ENCODE assay signal across 9 cellular contexts in genomic region chr2:239369631-239370161, GRCh38. TPM values are rescaled to one million over a fixed set of nuclear protein-coding genes. Genes with fewer than 3 reads are reported as not detected.
DNase-seq lines count a peak whose midpoint lies in the region; ATAC-seq, FAIRE-seq and TF ChIP-seq lines count a peak whose summit lies in the region.
"Had no signal": no experiment of that assay in that cellular context is flagged by ENCODE, and none has a peak within 500 bp of the region (broad histone marks: within the 10 kb centered on the region; RNA-seq: fewer than 3 reads in every experiment).

No MANE protein-coding gene starts in this region.

- H3K4me1 Mint-ChIP-seq in neural progenitor cell: no peaks in the 10 kb centered on the region

- H3K36me3 Mint-ChIP-seq in neural progenitor cell: peaks cover 17% of the 10 kb centered on the region

- TF ChIP-seq CTCF in GM10266 (IDR thresholded peaks at IDR 0.05; ENCODE audit: control insufficient read depth, insufficient read depth, low read depth, missing control alignments): no peak
- no peak for TF ChIP-seq CTCF in neural progenitor cell (IDR thresholded peaks at IDR 0.05)

- no peaks in the 10 kb centered on the region for H3K27me3 ChIP-seq in neural progenitor cell

- no peak overlapping the region for H3K4me3 Mint-ChIP-seq in neural progenitor cell

- H4K20me1 ChIP-seq in neural progenitor cell (ENCODE audit: low read depth): peaks cover 32% of the 10 kb centered on the region

- H3K4me1 ChIP-seq in neural progenitor cell: no peaks in the 10 kb centered on the region

- H3K27me3 Mint-ChIP-seq in neural progenitor cell (ENCODE audit: insufficient read depth, low read depth): no peaks in the 10 kb centered on the region

- no peak overlapping the region for H3K27ac ChIP-seq in neural progenitor cell
- H3K27ac ChIP-seq: KMS-11 had no signal

- DNase-seq in GM10266 (ENCODE audit: extremely low spot score) (peak; percentile 80), NOMO-1 treated with dmso at 0.1 percent for 144 hours (lab: John Stamatoyannopoulos, UW; ENCODE audit: unreplicated experiment) (peak; percentile 60), neural progenitor cell (ENCODE audit: low spot score) (no peak), DMS53 treated with DMSO at 0.1 percent for 48 hours (lab: John Stamatoyannopoulos, UW; ENCODE audit: unreplicated experiment) (no peak), LoVo (ENCODE audit: low spot score) (no peak), HTR-8/SVneo (ENCODE audit: insufficient read length, low spot score) (no peak)
- peak; percentile 88 for DNase-seq in activated effector memory CD4-positive, alpha-beta T cell treated with anti-CD3 and anti-CD28 coated beads, Interleukin-2, amount 50 U/mL, for 16 hours

- no peaks in the 10 kb centered on the region for H3K9me3 Mint-ChIP-seq in neural progenitor cell

- peak; percentile 84 for ATAC-seq in GM21737 (IDR thresholded peaks at IDR 0.05; ENCODE audit: unreplicated experiment)

- H3K4me2 ChIP-seq in neural progenitor cell: no peak overlapping the region
- H3K4me2 ChIP-seq: KMS-11 had no signal

- no peak overlapping the region for H2AFZ ChIP-seq in neural progenitor cell (replicated peaks)

- no peak overlapping the region for H3K4me3 ChIP-seq in neural progenitor cell

- H3K36me3 ChIP-seq in neural progenitor cell: no peaks in the 10 kb centered on the region

- H3K9ac ChIP-seq in neural progenitor cell: no peak overlapping the region
- H3K9ac ChIP-seq: KMS-11 had no signal

- H3K27ac Mint-ChIP-seq in neural progenitor cell: peak overlapping the region; percentile 59

- H3K79me2 ChIP-seq in neural progenitor cell (ENCODE audit: low read depth): peaks cover 93% of the 10 kb centered on the region

- no peaks in the 10 kb centered on the region for H3F3A ChIP-seq in neural progenitor cell (ENCODE audit: low read depth)

- no peak for FAIRE-seq in HTR-8/SVneo (lab: Jason Lieb, UNC)

- H3K9me3 ChIP-seq in neural progenitor cell (ENCODE audit: low read depth): no peaks in the 10 kb centered on the region

RNA-seq across cellular contexts. Expression of gene HDAC4, which starts 31.1 kb away (rescaled TPM):
- 36.0 and 40.8 TPM in 2 replicates for total RNA-seq in neural progenitor cell (ENCODE audit: low replicate concordance)

Comparison
In these comparisons a context has a peak if more than half of its experiments do, and no peak if none do; other contexts are left out.
1. DNase-seq: peak in GM10266 (single experiment), NOMO-1 treated with dmso at 0.1 percent for 144 hours (single experiment) and activated effector memory CD4-positive, alpha-beta T cell treated with anti-CD3 and anti-CD28 coated beads, Interleukin-2, amount 50 U/mL, for 16 hours (single experiment); none in neural progenitor cell (single experiment), DMS53 treated with DMSO at 0.1 percent for 48 hours (single experiment), LoVo (single experiment) and HTR-8/SVneo (single experiment).